In genomic region chr6:22621701-22622100, GRCh38 we compare ENCODE assay signal across 1 cellular context.
TF ChIP-seq lines count a peak whose summit lies in the region.

No MANE protein-coding gene starts in this region.

TF ChIP-seq in SK-N-SH treated with all-trans-retinoic acid at 6 μM for 48 hours, 23 proteins besides CTCF, POLR2A, EP300 and RAD21 (continued from another document):
- no peak for TF ChIP-seq TSHZ2 (CRISPR knock-in tag; IDR thresholded peaks at IDR 0.05)
